Comparison of ENCODE assay signal across 1 cellular context in genomic region chr6:41723178-41723935, GRCh38.
TF ChIP-seq lines count a peak whose summit lies in the region.

No MANE protein-coding gene starts in this region.

TF ChIP-seq in HepG2, 621 proteins besides CTCF, POLR2A, EP300 and RAD21 (continued from another document and continues in another):
- TF ChIP-seq TFDP1 (CRISPR knock-in tag; IDR thresholded peaks at IDR 0.05; ENCODE audit: borderline replicate concordance) (peak; percentile 75; the same call in 1 of the 2 replicates), ZNF609 (CRISPR knock-in tag; IDR thresholded peaks at IDR 0.05; ENCODE audit: borderline replicate concordance) (peak; percentile 45; the same call in 1 of the 2 replicates), TRAFD1 (CRISPR knock-in tag; IDR thresholded peaks at IDR 0.05; ENCODE audit: borderline replicate concordance) (0 out of 2 replicates have a peak, but pooled peaks have one; percentile 53), TFAP4 (IDR thresholded peaks at IDR 0.05; ENCODE audit: borderline replicate concordance, low read depth) (peak; percentile 98), KLF16 (CRISPR knock-in tag; IDR thresholded peaks at IDR 0.05) (peak in 1 of 2 experiments; percentile 76; a peak in 2 of 4 replicates), RXRB (CRISPR knock-in tag; IDR thresholded peaks at IDR 0.05; ENCODE audit: borderline replicate concordance) (peak; percentile 61), ARID5B (CRISPR knock-in tag; IDR thresholded peaks at IDR 0.05) (peak; percentile 78), ZNF292 (CRISPR knock-in tag; IDR thresholded peaks at IDR 0.05; ENCODE audit: borderline replicate concordance, low read depth) (peak; percentile 97), ZSCAN21 (CRISPR knock-in tag; IDR thresholded peaks at IDR 0.05; ENCODE audit: borderline replicate concordance) (peak; percentile 90), ZNF3 (CRISPR knock-in tag; IDR thresholded peaks at IDR 0.05) (no peak), MBNL3 (CRISPR knock-in tag; conservative IDR thresholded peaks at IDR 0.05) (no peak), ZNF124 (CRISPR knock-in tag; IDR thresholded peaks at IDR 0.05) (peak; percentile 84), RARA (CRISPR knock-in tag; IDR thresholded peaks at IDR 0.05) (peak; percentile 64; the same call in 1 of the 2 replicates), PHB2 (IDR thresholded peaks at IDR 0.05; ENCODE audit: partially characterized antibody) (no peak), E2F2 (CRISPR knock-in tag; IDR thresholded peaks at IDR 0.05; ENCODE audit: borderline replicate concordance) (0 out of 2 replicates have a peak, but pooled peaks have one; percentile 32), HNF4G (IDR thresholded peaks at IDR 0.05; ENCODE audit: borderline replicate concordance, low read depth, low read length) (peak; percentile 23; the same call in 1 of the 2 replicates), HNF4G (CRISPR knock-in tag; IDR thresholded peaks at IDR 0.05; ENCODE audit: borderline replicate concordance, low read depth) (no peak), ZNF772 (CRISPR knock-in tag; IDR thresholded peaks at IDR 0.05) (no peak), ZNF205 (CRISPR knock-in tag; IDR thresholded peaks at IDR 0.05) (peak; percentile 83), ZNF687 (CRISPR knock-in tag; IDR thresholded peaks at IDR 0.05) (peak; percentile 93), GZF1 (CRISPR knock-in tag; IDR thresholded peaks at IDR 0.05) (no peak), ZNF468 (CRISPR knock-in tag; IDR thresholded peaks at IDR 0.05) (peak; percentile 40; the same call in 1 of the 2 replicates), PHF5A (CRISPR knock-in tag; IDR thresholded peaks at IDR 0.05; ENCODE audit: low read depth, unreplicated experiment) (no peak), PRMT3 (CRISPR knock-in tag; IDR thresholded peaks at IDR 0.05; ENCODE audit: borderline replicate concordance, low read depth) (no peak), KDM1A (CRISPR knock-in tag; IDR thresholded peaks at IDR 0.05) (0 out of 2 replicates have a peak, but pooled peaks have one; percentile 25), ZNF235 (CRISPR knock-in tag; IDR thresholded peaks at IDR 0.05; ENCODE audit: borderline replicate concordance) (0 out of 2 replicates have a peak, but pooled peaks have one; percentile 58), PITX1 (CRISPR knock-in tag; IDR thresholded peaks at IDR 0.05) (peak; percentile 93), ETV6 (CRISPR knock-in tag; conservative IDR thresholded peaks at IDR 0.05) (peak; percentile 71)
- TF ChIP-seq, protein P1, sequence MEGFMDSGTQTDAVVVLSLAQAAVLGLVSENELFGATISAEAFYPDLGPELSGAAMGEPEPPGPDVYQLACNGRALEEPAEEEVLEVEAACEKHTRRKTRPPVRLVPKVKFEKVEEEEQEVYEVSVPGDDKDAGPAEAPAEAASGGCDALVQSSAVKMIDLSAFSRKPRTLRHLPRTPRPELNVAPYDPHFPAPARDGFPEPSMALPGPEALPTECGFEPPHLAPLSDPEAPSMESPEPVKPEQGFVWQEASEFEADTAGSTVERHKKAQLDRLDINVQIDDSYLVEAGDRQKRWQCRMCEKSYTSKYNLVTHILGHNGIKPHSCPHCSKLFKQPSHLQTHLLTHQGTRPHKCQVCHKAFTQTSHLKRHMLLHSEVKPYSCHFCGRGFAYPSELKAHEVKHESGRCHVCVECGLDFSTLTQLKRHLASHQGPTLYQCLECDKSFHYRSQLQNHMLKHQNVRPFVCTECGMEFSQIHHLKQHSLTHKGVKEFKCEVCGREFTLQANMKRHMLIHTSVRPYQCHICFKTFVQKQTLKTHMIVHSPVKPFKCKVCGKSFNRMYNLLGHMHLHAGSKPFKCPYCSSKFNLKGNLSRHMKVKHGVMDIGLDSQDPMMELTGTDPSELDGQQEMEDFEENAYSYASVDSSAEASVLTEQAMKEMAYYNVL (CRISPR knock-in tag; IDR thresholded peaks at IDR 0.05; ENCODE audit: borderline replicate concordance): 0 out of 2 replicates have a peak, but pooled peaks have one; percentile 83
- TF ChIP-seq, protein P2, sequence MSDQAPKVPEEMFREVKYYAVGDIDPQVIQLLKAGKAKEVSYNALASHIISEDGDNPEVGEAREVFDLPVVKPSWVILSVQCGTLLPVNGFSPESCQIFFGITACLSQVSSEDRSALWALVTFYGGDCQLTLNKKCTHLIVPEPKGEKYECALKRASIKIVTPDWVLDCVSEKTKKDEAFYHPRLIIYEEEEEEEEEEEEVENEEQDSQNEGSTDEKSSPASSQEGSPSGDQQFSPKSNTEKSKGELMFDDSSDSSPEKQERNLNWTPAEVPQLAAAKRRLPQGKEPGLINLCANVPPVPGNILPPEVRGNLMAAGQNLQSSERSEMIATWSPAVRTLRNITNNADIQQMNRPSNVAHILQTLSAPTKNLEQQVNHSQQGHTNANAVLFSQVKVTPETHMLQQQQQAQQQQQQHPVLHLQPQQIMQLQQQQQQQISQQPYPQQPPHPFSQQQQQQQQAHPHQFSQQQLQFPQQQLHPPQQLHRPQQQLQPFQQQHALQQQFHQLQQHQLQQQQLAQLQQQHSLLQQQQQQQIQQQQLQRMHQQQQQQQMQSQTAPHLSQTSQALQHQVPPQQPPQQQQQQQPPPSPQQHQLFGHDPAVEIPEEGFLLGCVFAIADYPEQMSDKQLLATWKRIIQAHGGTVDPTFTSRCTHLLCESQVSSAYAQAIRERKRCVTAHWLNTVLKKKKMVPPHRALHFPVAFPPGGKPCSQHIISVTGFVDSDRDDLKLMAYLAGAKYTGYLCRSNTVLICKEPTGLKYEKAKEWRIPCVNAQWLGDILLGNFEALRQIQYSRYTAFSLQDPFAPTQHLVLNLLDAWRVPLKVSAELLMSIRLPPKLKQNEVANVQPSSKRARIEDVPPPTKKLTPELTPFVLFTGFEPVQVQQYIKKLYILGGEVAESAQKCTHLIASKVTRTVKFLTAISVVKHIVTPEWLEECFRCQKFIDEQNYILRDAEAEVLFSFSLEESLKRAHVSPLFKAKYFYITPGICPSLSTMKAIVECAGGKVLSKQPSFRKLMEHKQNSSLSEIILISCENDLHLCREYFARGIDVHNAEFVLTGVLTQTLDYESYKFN (CRISPR knock-in tag; conservative IDR thresholded peaks at IDR 0.05): peak; percentile 67
